In the genomic region with DNA sequence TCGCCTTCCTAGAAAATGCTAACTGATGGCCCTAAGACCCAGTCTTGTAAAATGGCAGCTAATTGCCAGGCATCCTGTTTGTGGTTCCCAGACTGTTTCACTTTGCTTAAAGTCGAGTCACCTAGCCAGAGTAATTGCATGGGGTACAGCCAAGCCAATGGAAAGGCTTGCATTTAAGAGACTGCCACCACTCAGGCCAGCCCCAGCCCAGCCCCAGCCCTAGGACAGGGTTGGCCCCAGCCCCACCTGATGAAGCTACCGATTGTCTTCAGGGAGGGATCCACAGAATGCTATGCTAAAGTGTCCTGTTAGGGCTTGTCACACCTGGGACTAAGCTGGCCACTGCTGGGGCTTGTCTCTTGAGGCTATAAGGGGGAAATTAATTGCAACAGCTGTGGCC, we compare ENCODE assay signal across 24 cellular contexts.
DNase-seq lines count a peak whose midpoint lies in the region; ATAC-seq and TF ChIP-seq lines count a peak whose summit lies in the region.
"Had no signal": no experiment of that assay in that cellular context is flagged by ENCODE, and none has a peak within 500 bp of the region (broad histone marks: within the 10 kb centered on the region; RNA-seq: fewer than 3 reads in every experiment).

No MANE protein-coding gene starts in this region.

- BruUV-seq in mammary epithelial cell (replicated peaks; lab: Mats Ljungman, UMichigan) = no TSS peak

- no peaks in the 10 kb centered on the region for H4K20me1 ChIP-seq in mammary epithelial cell (ENCODE audit: insufficient read depth, low read length)

- H3K4me1 ChIP-seq in mammary epithelial cell (ENCODE audit: insufficient read depth, low read length) = no peaks in the 10 kb centered on the region
- no peaks in the 10 kb centered on the region for H3K4me1 ChIP-seq in breast epithelium

- no peaks in the 10 kb centered on the region for H3K36me3 ChIP-seq in mammary epithelial cell (ENCODE audit: insufficient read depth, low read length)
- no peaks in the 10 kb centered on the region for H3K36me3 ChIP-seq in breast epithelium

- H3K4me3 ChIP-seq in mammary epithelial cell (replicated peaks in 1 of 3; ENCODE audit: insufficient read depth in 1 of 3, low read depth in 2 of 3, low read length in 3 of 3) (no peak overlapping the region), breast epithelium (no peak overlapping the region)
- H3K4me3 ChIP-seq: SK-N-MC had no signal

- ATAC-seq in esophagus mucosa = peak; percentile 96
- ATAC-seq: HCT116 had no signal

- CTCF ChIA-PET in mammary epithelial cell (lab: Charles Lee; ENCODE audit: low non-redundant PET) = no interaction called here

- H3K9me3 ChIP-seq in mammary epithelial cell (replicated peaks; ENCODE audit: insufficient read depth, low read length) (no peaks in the 10 kb centered on the region), breast epithelium (no peaks in the 10 kb centered on the region)

- peaks cover 0 to 1% (median 0%) of the 10 kb centered on the region in 3 donors for H3K27me3 Mint-ChIP-seq in CD14-positive monocyte (ENCODE audit: low read depth in 3 of 3)
- H3K27me3 Mint-ChIP-seq: B cell had no signal

- H3K9ac ChIP-seq in mammary epithelial cell (ENCODE audit: insufficient read depth, low read length) = no peak overlapping the region

- DNase-seq in DMS79 treated with DMSO at 0.1 percent for 48 hours (lab: John Stamatoyannopoulos, UW) = peak; percentile 34
- DNase-seq in DMS79 (lab: John Stamatoyannopoulos, UW) = no peak
- no peak for DNase-seq in mammary epithelial cell
- no peak for DNase-seq in breast epithelium (ENCODE audit: low spot score in 2 of 2)
- no peak for DNase-seq in T1000 (lab: John Stamatoyannopoulos, UW)
- no peak for DNase-seq in NCI-H2081 (lab: John Stamatoyannopoulos, UW)
- no peak for DNase-seq in CD14-positive monocyte (ENCODE audit: low spot score)
- DNase-seq: CD8-positive, alpha-beta memory T cell; DMS 273 treated with DMSO at 0.1 percent for 48 hours; DND-41; NCI-H1048; NCI-H1436; NCI-H187; NCI-H226; NCI-H510A; SIG-M5 had no signal

- peak overlapping the region; percentile 68 for H2AFZ ChIP-seq in mammary epithelial cell (ENCODE audit: low read depth, low read length)

- intact Hi-C loops in mammary epithelial cell (cut with micrococcal nuclease) (no loop called here), breast epithelium (cut with DNase I; ENCODE audit: low total_unique reads) (no loop called here), CD14-positive monocyte (cut with micrococcal nuclease) (no loop called here)

- in situ Hi-C loops in mammary epithelial cell (cut with MboI; ENCODE audit: low sequenced_read_pairs in 2 of 2) = no loop called here

- H3K4me3 Mint-ChIP-seq in CD14-positive monocyte = no peak overlapping the region
- H3K4me3 Mint-ChIP-seq: B cell; CD8-positive, alpha-beta memory T cell; IgD-negative memory B cell had no signal

- 25% methylated on average over 2 of the region's 3 CpGs for WGBS in mammary epithelial cell (ENCODE audit: low coverage, missing lambda C conversion rate)

- H3K4me2 ChIP-seq in mammary epithelial cell (ENCODE audit: insufficient read depth, low read depth, low read length) = no peak overlapping the region

- H3K27me3 ChIP-seq in mammary epithelial cell (ENCODE audit: insufficient read depth, low read length) (no peaks in the 10 kb centered on the region), breast epithelium (no peaks in the 10 kb centered on the region)

- no peaks in the 10 kb centered on the region for H3K79me2 ChIP-seq in mammary epithelial cell (ENCODE audit: insufficient read depth, low read length)

- dilution Hi-C loops in mammary epithelial cell (cut with HindIII; ENCODE audit: low sequenced_read_pairs) = no loop called here

- H3K4me1 Mint-ChIP-seq in CD14-positive monocyte = no peaks in the 10 kb centered on the region

- no peak overlapping the region for H3K27ac Mint-ChIP-seq in CD14-positive monocyte
- H3K27ac Mint-ChIP-seq: B cell, IgD-negative memory B cell had no signal

- TF ChIP-seq CTCF in mammary epithelial cell (conservative IDR thresholded peaks at IDR 0.05 in 1 of 2, IDR thresholded peaks at IDR 0.05 in 1 of 2; ENCODE audit: extremely low read depth in 1 of 2, insufficient read depth in 1 of 2, low read depth in 1 of 2, low read length in 2 of 2) (no peak), breast epithelium (IDR thresholded peaks at IDR 0.05) (no peak), CD14-positive monocyte (IDR thresholded peaks at IDR 0.05) (no peak)

- H3K9me3 Mint-ChIP-seq in CD14-positive monocyte = peaks cover 7 to 15% (median 11%) of the 10 kb centered on the region in 7 donors

- TF ChIP-seq POLR2A in breast epithelium (IDR thresholded peaks at IDR 0.05) = no peak

- no peaks in the 10 kb centered on the region for H3K36me3 Mint-ChIP-seq in CD14-positive monocyte

- H3K27ac ChIP-seq in mammary epithelial cell (ENCODE audit: insufficient read depth, low read depth, low read length) = no peak overlapping the region
- H3K27ac ChIP-seq in breast epithelium = no peak overlapping the region
- H3K27ac ChIP-seq: 22Rv1, C4-2B, HL-60, SK-N-MC had no signal
